Comparison of ENCODE assay signal across 2 cellular contexts in genomic region chr11:74123008-74123448, GRCh38.
TF ChIP-seq lines count a peak whose summit lies in the region.

No MANE protein-coding gene starts in this region.

TF ChIP-seq in A549, 52 proteins besides CTCF, POLR2A, EP300 and RAD21 (continued from another document):
- TF ChIP-seq CHD4 (IDR thresholded peaks at IDR 0.05; ENCODE audit: borderline replicate concordance) (no peak), RCOR1 (IDR thresholded peaks at IDR 0.05; ENCODE audit: low read depth, low read length) (no peak), SMC3 (IDR thresholded peaks at IDR 0.05) (peak; percentile 27; the same call in 2 of the 3 replicates), GATA3 (IDR thresholded peaks at IDR 0.05; ENCODE audit: borderline replicate concordance) (peak; percentile 66; the same call in 1 of the 2 replicates), HMGXB4 (CRISPR knock-in tag; IDR thresholded peaks at IDR 0.05; ENCODE audit: borderline replicate concordance) (no peak), JUN (IDR thresholded peaks at IDR 0.05) (no peak), TP53 (CRISPR knock-in tag; IDR thresholded peaks at IDR 0.05) (no peak), USF2 (IDR thresholded peaks at IDR 0.05) (no peak), HOXB5 (CRISPR knock-in tag; IDR thresholded peaks at IDR 0.05) (no peak), TFCP2L1 (CRISPR knock-in tag; IDR thresholded peaks at IDR 0.05) (no peak)
TF ChIP-seq in A549: peak in this region for 3.

TF ChIP-seq in WTC11, 78 proteins besides CTCF, POLR2A, EP300 and RAD21 (continued from another document):
- TF ChIP-seq KAT7 (CRISPR knock-in tag; IDR thresholded peaks at IDR 0.05; ENCODE audit: borderline replicate concordance) (no peak), E2F1 (CRISPR knock-in tag; IDR thresholded peaks at IDR 0.05) (no peak), NR3C1 (CRISPR knock-in tag; conservative IDR thresholded peaks at IDR 0.05; ENCODE audit: low read depth) (no peak), ZNF396 (CRISPR knock-in tag; IDR thresholded peaks at IDR 0.05; ENCODE audit: borderline replicate concordance) (no peak), FOXJ3 (CRISPR knock-in tag; IDR thresholded peaks at IDR 0.05; ENCODE audit: borderline replicate concordance) (no peak), ERG (CRISPR knock-in tag; IDR thresholded peaks at IDR 0.05) (no peak), CDX4 (CRISPR knock-in tag; IDR thresholded peaks at IDR 0.05; ENCODE audit: borderline replicate concordance) (no peak), ATF3 (CRISPR knock-in tag; conservative IDR thresholded peaks at IDR 0.05) (no peak), ZNF532 (CRISPR knock-in tag; IDR thresholded peaks at IDR 0.05; ENCODE audit: borderline replicate concordance) (no peak), ZNF423 (CRISPR knock-in tag; IDR thresholded peaks at IDR 0.05) (no peak), FOXP4 (CRISPR knock-in tag; IDR thresholded peaks at IDR 0.05) (no peak), OVOL2 (CRISPR knock-in tag; IDR thresholded peaks at IDR 0.05; ENCODE audit: borderline replicate concordance) (no peak), ATF1 (CRISPR knock-in tag; IDR thresholded peaks at IDR 0.05) (no peak), GTF2I (CRISPR knock-in tag; conservative IDR thresholded peaks at IDR 0.05) (no peak)
